In genomic region chr4:142913034-142913433, GRCh38 we compare ENCODE assay signal across 21 cellular contexts.
"Had no signal": no experiment of that assay in that cellular context is flagged by ENCODE, and none has a peak within 500 bp of the region (broad histone marks: within the 10 kb centered on the region; RNA-seq: fewer than 3 reads in every experiment).

No MANE protein-coding gene starts in this region.

- H3K36me3 ChIP-seq: cardiac muscle cell, colonic mucosa, gastrocnemius medialis, left lung, thoracic aorta had no signal

- H2AFZ ChIP-seq: parathyroid adenoma had no signal

- H3K4me1 ChIP-seq: colonic mucosa, left lung, parathyroid adenoma, psoas muscle had no signal

- H3K4me2 ChIP-seq: smooth muscle cell had no signal

- H3K4me3 ChIP-seq: cardiac muscle cell, colonic mucosa, gastrocnemius medialis, left lung, lung, psoas muscle, smooth muscle cell, thoracic aorta had no signal

- H3K27ac ChIP-seq: cardiac muscle cell, colonic mucosa, gastrocnemius medialis, left lung, parathyroid adenoma, psoas muscle had no signal

- ATAC-seq: gastrocnemius medialis; left lung; psoas muscle; stimulated activated effector memory CD8-positive, alpha-beta T cell treated with anti-CD3 and anti-CD28 coated beads, Interleukin-12 subunit alpha, Interleukin-12 subunit beta, amount 100 ng/mL, for 72 hours had no signal

- H3K27me3 ChIP-seq: cardiac muscle cell, colonic mucosa, gastrocnemius medialis, left lung had no signal

- DNase-seq: cerebellar nuclear complex; colonic mucosa; dermis blood vessel endothelial cell; gastrocnemius medialis; glutamatergic neuron; islet precursor cell; left lung; mesenchymal stem cell; midbrain; occipital lobe; psoas muscle; stimulated activated CD4-positive, alpha-beta T cell treated with anti-CD3 and anti-CD28 coated beads, Interleukin-4, amount 100 ng/mL, for 1 hour; stimulated activated CD8-positive, alpha-beta memory T cell treated with anti-CD3 and anti-CD28 coated beads, Interleukin-4, amount 100 ng/mL, for 48 hours; substantia nigra; trophoblast cell had no signal

- H3K9ac ChIP-seq: parathyroid adenoma had no signal

- H3K79me2 ChIP-seq: parathyroid adenoma had no signal

- H3K9me3 ChIP-seq: colonic mucosa, gastrocnemius medialis, left lung, psoas muscle, thoracic aorta had no signal
